Comparison of ENCODE assay signal across 31 cellular contexts in the genomic region with DNA sequence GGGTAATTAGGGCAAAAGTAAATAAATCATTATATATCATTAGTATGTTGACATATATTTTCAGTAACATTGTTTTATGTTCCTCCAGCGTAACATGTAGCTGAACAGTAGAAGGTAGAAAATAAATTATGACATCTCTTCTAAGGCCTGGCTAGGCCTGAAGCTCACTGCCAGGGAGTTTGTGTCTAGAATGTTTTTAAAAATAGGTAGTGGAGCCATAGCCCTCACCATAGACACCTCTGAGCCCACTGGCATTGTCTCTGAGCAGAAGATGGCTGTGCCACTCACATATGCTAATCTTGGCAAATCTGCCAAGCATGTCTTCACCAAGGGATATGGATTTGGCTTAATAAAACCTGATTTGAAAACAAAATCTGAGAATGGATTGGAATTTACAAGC.
"Had no signal": no experiment of that assay in that cellular context is flagged by ENCODE, and none has a peak within 500 bp of the region (broad histone marks: within the 10 kb centered on the region; RNA-seq: fewer than 3 reads in every experiment).

No MANE protein-coding gene starts in this region.

- H3K27me3 Mint-ChIP-seq: naive thymus-derived CD4-positive, alpha-beta T cell; stimulated activated memory B cell treated with anti-CD40 and anti-IgM and Interleukin-4, amounts not matched to agents 10 μg/mL and 1 μg/mL and 100 μg/mL, for 72 hours; stimulated activated naive CD8-positive, alpha-beta T cell treated with anti-CD3 and anti-CD28 coated beads, Interleukin-15, amount 100 ng/mL, for 72 hours; type B pancreatic cell had no signal

- H3K4me3 ChIP-seq: pancreas, prostate gland, skin epidermis, smooth muscle cell, spleen, suprapubic skin, testis, tibial artery, transverse colon, upper lobe of right lung, uterus had no signal

- H3K9me3 ChIP-seq: neutrophil, pancreas, prostate gland, spleen, suprapubic skin, testis, tibial artery, transverse colon, upper lobe of right lung, uterus had no signal

- H3K4me1 ChIP-seq: pancreas, prostate gland, spleen, suprapubic skin, testis, tibial artery, transverse colon, upper lobe of right lung, uterus had no signal

- H3K4me1 Mint-ChIP-seq: natural killer cell; nephron; neural crest cell; stimulated activated memory B cell treated with anti-CD40 and anti-IgM and Interleukin-4, amounts not matched to agents 10 μg/mL and 1 μg/mL and 100 μg/mL, for 72 hours; stimulated activated naive CD8-positive, alpha-beta T cell treated with anti-CD3 and anti-CD28 coated beads, Interleukin-15, amount 100 ng/mL, for 72 hours had no signal

- DNase-seq: naive thymus-derived CD4-positive, alpha-beta T cell; natural killer cell; nucleus accumbens; pancreas; retina; right cardiac atrium; spleen; stimulated activated CD4-positive, alpha-beta T cell treated with anti-CD3 and anti-CD28 coated beads, Interleukin-12 subunit alpha, Interleukin-12 subunit beta, amount 100 ng/mL, for 4 hours; stimulated activated CD4-positive, alpha-beta T cell treated with anti-CD3 and anti-CD28 coated beads, Interleukin-1b, Interleukin-23, amount 100 ng/mL, for 48 hours; stimulated activated CD4-positive, alpha-beta T cell treated with anti-CD3 and anti-CD28 coated beads, Interleukin-4, amount 100 ng/mL, for 1 hour; stimulated activated CD4-positive, alpha-beta T cell treated with anti-CD3 and anti-CD28 coated beads, Interleukin-4, amount 100 ng/mL, for 4 hours; stimulated activated CD8-positive, alpha-beta memory T cell treated with anti-CD3 and anti-CD28 coated beads, Interleukin-4, amount 100 ng/mL, for 48 hours; stimulated activated naive CD4-positive, alpha-beta T cell; stimulated activated naive CD8-positive, alpha-beta T cell treated with anti-CD3 and anti-CD28 coated beads, Interleukin-15, amount 100 ng/mL, for 72 hours; stimulated activated naive CD8-positive, alpha-beta T cell treated with anti-CD3 and anti-CD28 coated beads, Interleukin-15, Interleukin-2, amounts not matched to agents 100 U/mL and 50 U/mL, for 24 hours; substantia nigra; testis; tibial artery; transverse colon; upper lobe of right lung; uterus had no signal

- H3K4me3 Mint-ChIP-seq: naive thymus-derived CD4-positive, alpha-beta T cell; natural killer cell; nephron; neural crest cell; stimulated activated memory B cell treated with anti-CD40 and anti-IgM and Interleukin-4, amounts not matched to agents 10 μg/mL and 1 μg/mL and 100 μg/mL, for 72 hours; stimulated activated naive CD8-positive, alpha-beta T cell treated with anti-CD3 and anti-CD28 coated beads, Interleukin-15, amount 100 ng/mL, for 72 hours; type B pancreatic cell had no signal

- H3K27ac Mint-ChIP-seq: natural killer cell; nephron; stimulated activated memory B cell treated with anti-CD40 and anti-IgM and Interleukin-4, amounts not matched to agents 10 μg/mL and 1 μg/mL and 100 μg/mL, for 72 hours; stimulated activated naive CD8-positive, alpha-beta T cell treated with anti-CD3 and anti-CD28 coated beads, Interleukin-15, amount 100 ng/mL, for 72 hours; type B pancreatic cell had no signal

- H3K27ac ChIP-seq: neutrophil, pancreas, prostate gland, skin epidermis, spleen, suprapubic skin, testis, tibial artery, transverse colon, upper lobe of right lung, uterus had no signal

- H3K27me3 ChIP-seq: neutrophil, pancreas, spleen, suprapubic skin, testis, tibial artery, transverse colon, upper lobe of right lung, uterus had no signal

- H3K9me3 Mint-ChIP-seq: natural killer cell; nephron; neural crest cell; stimulated activated memory B cell treated with anti-CD40 and anti-IgM and Interleukin-4, amounts not matched to agents 10 μg/mL and 1 μg/mL and 100 μg/mL, for 72 hours; stimulated activated naive CD8-positive, alpha-beta T cell treated with anti-CD3 and anti-CD28 coated beads, Interleukin-15, amount 100 ng/mL, for 72 hours; type B pancreatic cell had no signal

- H3K36me3 ChIP-seq: pancreas, prostate gland, uterus had no signal

- ATAC-seq: naive thymus-derived CD4-positive, alpha-beta T cell; natural killer cell; pancreas; sciatic nerve; stimulated activated memory B cell treated with anti-CD40 and anti-IgM and Interleukin-4, amounts not matched to agents 10 μg/mL and 1 μg/mL and 100 μg/mL, for 72 hours; stimulated activated naive CD8-positive, alpha-beta T cell treated with anti-CD3 and anti-CD28 coated beads, Interleukin-15, amount 100 ng/mL, for 72 hours; stimulated activated naive CD8-positive, alpha-beta T cell treated with anti-CD3 and anti-CD28 coated beads, Interleukin-15, Interleukin-2, amounts not matched to agents 100 U/mL and 50 U/mL, for 24 hours had no signal

- H3K4me2 ChIP-seq: smooth muscle cell had no signal
